11 cellular contexts compared by ENCODE assay signal in genomic region chr7:6502886-6503285, GRCh38. TPM values are rescaled to one million over a fixed set of nuclear protein-coding genes. Genes with fewer than 3 reads are reported as not detected.
DNase-seq lines count a peak whose midpoint lies in the region; ATAC-seq, FAIRE-seq and TF ChIP-seq lines count a peak whose summit lies in the region.
"Had no signal": no experiment of that assay in that cellular context is flagged by ENCODE, and none has a peak within 500 bp of the region (broad histone marks: within the 10 kb centered on the region; RNA-seq: fewer than 3 reads in every experiment).

No MANE protein-coding gene starts in this region.

- no peaks in the 10 kb centered on the region for H3K36me3 Mint-ChIP-seq in CD8-positive, alpha-beta memory T cell
- no peaks in the 10 kb centered on the region for H3K36me3 Mint-ChIP-seq in osteocyte (ENCODE audit: unreplicated experiment)
- H3K36me3 Mint-ChIP-seq: mesothelial cell of epicardium had no signal

- H3K9me3 ChIP-seq in CD8-positive, alpha-beta memory T cell (ENCODE audit: low read length), result no peaks in the 10 kb centered on the region
- no peaks in the 10 kb centered on the region for H3K9me3 ChIP-seq in HUES6 (ENCODE audit: control insufficient read depth, insufficient read depth, low read depth, low read length)
- no peaks in the 10 kb centered on the region for H3K9me3 ChIP-seq in pancreas

- H3K27me3 ChIP-seq in CD8-positive, alpha-beta memory T cell (ENCODE audit: insufficient read depth, low read length, poor library complexity, severe bottlenecking), result no peaks in the 10 kb centered on the region
- peaks cover 18% of the 10 kb centered on the region for H3K27me3 ChIP-seq in HUES6 (ENCODE audit: control insufficient read depth, insufficient read depth, low read length)
- no peaks in the 10 kb centered on the region for H3K27me3 ChIP-seq in pancreas
- peaks cover 5% of the 10 kb centered on the region for H3K27me3 ChIP-seq in brain microvascular endothelial cell (replicated peaks)

- intact Hi-C loops in pancreas (cut with DNase I), result no loop called here

- no peak overlapping the region for H3K27ac Mint-ChIP-seq in CD8-positive, alpha-beta memory T cell
- no peak overlapping the region for H3K27ac Mint-ChIP-seq in osteocyte (ENCODE audit: unreplicated experiment)

- H3K9me3 Mint-ChIP-seq in CD8-positive, alpha-beta memory T cell, result no peaks in the 10 kb centered on the region
- H3K9me3 Mint-ChIP-seq in osteocyte (ENCODE audit: unreplicated experiment), result no peaks in the 10 kb centered on the region
- H3K9me3 Mint-ChIP-seq: mesothelial cell of epicardium had no signal

- no peak for DNase-seq in CD8-positive, alpha-beta memory T cell
- no peak for DNase-seq in epithelial cell of esophagus (ENCODE audit: low read depth)
- peak; percentile 58 to 74 (median 64) for DNase-seq in pancreas
- DNase-seq in activated naive CD4-positive, alpha-beta T cell treated with Interleukin-2 at 50 U/mL for 16 hours, result no peak
- DNase-seq in brain microvascular endothelial cell, result no peak
- DNase-seq in activated CD4-positive, alpha-beta T cell treated with anti-CD3 and anti-CD28 coated beads, Interleukin-2, amount 50 U/mL, for 1 hour, result no peak
- no peak for DNase-seq in osteocyte (ENCODE audit: extremely low spot score, unreplicated experiment)

- CTCF ChIA-PET in CD8-positive, alpha-beta memory T cell (lab: Charles Lee), result no interaction called here

- 20 to 23% methylated on average over 10 to 13 of the region's 13 CpGs for WGBS in pancreas, 2 donors

- no peaks in the 10 kb centered on the region for H3K36me3 ChIP-seq in CD8-positive, alpha-beta memory T cell (ENCODE audit: insufficient read depth, low read length)
- H3K36me3 ChIP-seq in HUES6 (ENCODE audit: control insufficient read depth, insufficient read depth, low read length) (no peaks in the 10 kb centered on the region; the same call in 1 of the 2 replicates), pancreas (no peaks in the 10 kb centered on the region), brain microvascular endothelial cell (replicated peaks) (no peaks in the 10 kb centered on the region)

- peaks cover 0 to 3% of the 10 kb centered on the region in 2 donors for H3K27me3 Mint-ChIP-seq in CD8-positive, alpha-beta memory T cell
- H3K27me3 Mint-ChIP-seq in osteocyte (ENCODE audit: unreplicated experiment), result peaks cover 12% of the 10 kb centered on the region

- H3K4me1 ChIP-seq in CD8-positive, alpha-beta memory T cell (ENCODE audit: insufficient read depth, low read length), result peaks cover 7% of the 10 kb centered on the region
- H3K4me1 ChIP-seq in HUES6 (ENCODE audit: control insufficient read depth, insufficient read depth, low read length), result peaks cover 4% of the 10 kb centered on the region
- no peaks in the 10 kb centered on the region for H3K4me1 ChIP-seq in pancreas

- H3K4me3 Mint-ChIP-seq in CD8-positive, alpha-beta memory T cell, result peak overlapping the region in 5 of 7 donors; percentile 3 to 56 (median 20)
- no peak overlapping the region for H3K4me3 Mint-ChIP-seq in osteocyte (ENCODE audit: unreplicated experiment)

- H3K9ac ChIP-seq in HUES6 (ENCODE audit: low read length), result no peak overlapping the region

- POLR2A ChIA-PET in CD8-positive, alpha-beta memory T cell (lab: Charles Lee), result no interaction called here

- H3K27ac ChIP-seq in CD8-positive, alpha-beta memory T cell (ENCODE audit: low read depth, low read length), result no peak overlapping the region
- H3K27ac ChIP-seq in HUES6 (ENCODE audit: low read depth, low read length) (no peak overlapping the region), pancreas (peak overlapping the region in 3 of 4 donors; percentile 79 to 92 (median 91)), brain microvascular endothelial cell (no peak overlapping the region)

- peak in 3 of 4 donors; percentile 5 to 12 (median 6) for ATAC-seq in pancreas

- no peak overlapping the region for H3K4me3 ChIP-seq in CD8-positive, alpha-beta memory T cell (ENCODE audit: low read length)
- H3K4me3 ChIP-seq in HUES6 (ENCODE audit: low read depth, low read length), result peak overlapping the region; percentile 66
- peak overlapping the region; percentile 69 for H3K4me3 ChIP-seq in epithelial cell of esophagus (ENCODE audit: low read length)
- H3K4me3 ChIP-seq in pancreas, result peak overlapping the region; percentile 39 to 77 (median 56)
- no peak overlapping the region for H3K4me3 ChIP-seq in brain microvascular endothelial cell (ENCODE audit: low read depth, low read length)

- no peak for TF ChIP-seq CTCF in epithelial cell of esophagus (IDR thresholded peaks at IDR 0.05; ENCODE audit: insufficient read depth, low read depth, low read length, missing control alignments)
- TF ChIP-seq CTCF in pancreas (IDR thresholded peaks at IDR 0.05), result no peak
- TF ChIP-seq CTCF in brain microvascular endothelial cell (IDR thresholded peaks at IDR 0.05; ENCODE audit: low read depth, low read length, missing control alignments), result no peak
- TF ChIP-seq CTCF in osteocyte (IDR thresholded peaks at IDR 0.05), result no peak

- in situ Hi-C loops in brain microvascular endothelial cell (cut with HindIII; ENCODE audit: low pct_ligation_motif_present, low sequenced_read_pairs), result no loop called here

- FAIRE-seq in pancreas (lab: Jason Lieb, UNC), result no peak
- FAIRE-seq: G401.6, RCC 7860 had no signal

- H3K4me1 Mint-ChIP-seq in CD8-positive, alpha-beta memory T cell, result peaks cover 0 to 10% (median 4%) of the 10 kb centered on the region in 3 donors
- H3K4me1 Mint-ChIP-seq in osteocyte (ENCODE audit: unreplicated experiment), result no peaks in the 10 kb centered on the region

RNA-seq across cellular contexts. Expression of gene KDELR2, which starts 18.9 kb away (rescaled TPM):
- 10 to 100 TPM; 67.7 to 68.9 TPM for total RNA-seq in CD8-positive, alpha-beta memory T cell
- 51.3 TPM for polyA plus RNA-seq in CD8-positive, alpha-beta memory T cell
- 10 to 100 TPM; 54.2 to 97.0 (median 82.5) TPM for total RNA-seq in pancreas
- 10 to 100 TPM; 47.2 to 63.4 TPM for polyA plus RNA-seq in pancreas
- 196 and 197 TPM in 2 replicates for total RNA-seq in osteocyte

RNA-seq across cellular contexts. Expression of gene GRID2IP, which starts 48.4 kb away (rescaled TPM):
- under 1 TPM; 0.33 to 0.51 TPM for total RNA-seq in CD8-positive, alpha-beta memory T cell
- polyA plus RNA-seq in CD8-positive, alpha-beta memory T cell, result not detected
- total RNA-seq in pancreas, result under 1 TPM; 0.47 to 1.00 (median 0.75) TPM
- under 1 TPM; 0.47 to 0.57 TPM for polyA plus RNA-seq in pancreas
- 0.10 and 0.13 TPM in 2 replicates for total RNA-seq in osteocyte

RNA-seq across cellular contexts. Expression of gene DAGLB, which starts 55.1 kb away (rescaled TPM):
- 10 to 100 TPM; 16.1 to 16.4 TPM for total RNA-seq in CD8-positive, alpha-beta memory T cell
- 9.7 TPM for polyA plus RNA-seq in CD8-positive, alpha-beta memory T cell
- total RNA-seq in pancreas (10 to 100 TPM in 3 of 6 donors, 1 to 10 TPM in 3; 7.8 to 15.3 (median 9.9) TPM), osteocyte (21.5 and 22.4 TPM in 2 replicates)
- polyA plus RNA-seq in pancreas, result 10 to 100 TPM in 1 of 2 donors, 1 to 10 TPM in 1; 10.0 to 16.7 TPM

Comparison
In these comparisons a context has a peak if more than half of its experiments do, and no peak if none do; other contexts are left out.
1. DNase-seq: peak in pancreas (6 of 6); none in CD8-positive, alpha-beta memory T cell (0 of 5), epithelial cell of esophagus (single experiment), activated naive CD4-positive, alpha-beta T cell treated with Interleukin-2 at 50 U/mL for 16 hours (single experiment), brain microvascular endothelial cell (single experiment), activated CD4-positive, alpha-beta T cell treated with anti-CD3 and anti-CD28 coated beads, Interleukin-2, amount 50 U/mL, for 1 hour (single experiment) and osteocyte (single experiment).
2. H3K27ac ChIP-seq: peak in pancreas (3 of 4); none in CD8-positive, alpha-beta memory T cell (single experiment), HUES6 (single experiment) and brain microvascular endothelial cell (single experiment).
3. H3K4me3 ChIP-seq: peak in HUES6 (single experiment), epithelial cell of esophagus (single experiment) and pancreas (4 of 4); none in CD8-positive, alpha-beta memory T cell (single experiment) and brain microvascular endothelial cell (single experiment).